In the genomic region with DNA sequence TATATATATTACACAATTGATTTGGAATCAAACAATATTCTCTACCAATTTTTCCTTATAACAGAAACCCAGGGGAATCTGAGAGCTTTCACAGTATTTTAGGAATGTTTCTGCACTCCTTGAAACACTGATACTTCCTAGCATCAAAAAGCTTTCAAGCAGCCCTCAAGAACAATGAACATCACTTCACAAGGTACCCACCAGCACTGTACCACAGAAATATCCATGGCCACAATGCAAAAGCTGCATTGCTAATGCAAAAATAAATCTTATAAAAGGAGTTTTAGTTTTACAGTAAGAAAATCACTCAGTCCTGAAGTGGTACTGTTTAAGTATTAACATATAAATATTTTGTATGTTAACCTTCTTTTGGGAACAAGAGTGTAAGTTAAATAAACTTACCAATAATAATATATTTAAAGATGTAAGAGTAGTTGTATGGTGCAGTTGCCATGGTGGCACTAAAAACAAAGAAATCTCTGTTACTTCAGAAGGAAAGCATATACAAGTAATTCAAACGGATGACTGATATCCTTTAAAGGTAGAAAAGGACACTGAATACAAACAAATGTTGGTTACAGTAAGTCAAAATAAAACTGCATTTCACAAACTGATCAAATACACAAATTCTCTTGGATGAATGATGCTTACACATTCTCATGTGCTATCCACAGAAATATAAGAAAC, we compare ENCODE assay signal across 19 cellular contexts. TPM values are rescaled to one million over a fixed set of nuclear protein-coding genes. Genes with fewer than 3 reads are reported as not detected.
DNase-seq lines count a peak whose midpoint lies in the region; ATAC-seq and TF ChIP-seq lines count a peak whose summit lies in the region.
"Had no signal": no experiment of that assay in that cellular context is flagged by ENCODE, and none has a peak within 500 bp of the region (broad histone marks: within the 10 kb centered on the region; RNA-seq: fewer than 3 reads in every experiment).

No MANE protein-coding gene starts in this region.

- CTCF ChIA-PET in activated CD8-positive, alpha-beta memory T cell treated with anti-CD3 and anti-CD28 coated beads, Interleukin-2, amount 10 ng/mL, durations not matched to agents 7 days and 5 days (lab: Charles Lee): no interaction called here

- no peak overlapping the region for H2AFZ ChIP-seq in SU-DHL-6 (ENCODE audit: low read depth, low read length, severe bottlenecking)

- H3K27ac Mint-ChIP-seq in activated CD8-positive, alpha-beta memory T cell treated with anti-CD3 and anti-CD28 coated beads, Interleukin-2, amount 10 ng/mL, durations not matched to agents 7 days and 5 days: no peak overlapping the region
- peak overlapping the region in 2 of 6 donors; percentile 6 to 24 for H3K27ac Mint-ChIP-seq in immature natural killer cell
- H3K27ac Mint-ChIP-seq: activated naive CD4-positive, alpha-beta T cell treated with anti-CD3 and anti-CD28 coated beads, Interleukin-2, amount 10 ng/mL, durations not matched to agents 7 days and 5 days had no signal

- H3K4me3 ChIP-seq in SU-DHL-6 (ENCODE audit: insufficient read depth, low read length, poor library complexity, severe bottlenecking): no peak overlapping the region
- H3K4me3 ChIP-seq: HAP-1, lower lobe of right lung had no signal

- no peaks in the 10 kb centered on the region for H3K9me2 ChIP-seq in SU-DHL-6 (replicated peaks; ENCODE audit: insufficient read depth, low read length)

- H3K4me1 Mint-ChIP-seq in activated CD8-positive, alpha-beta memory T cell treated with anti-CD3 and anti-CD28 coated beads, Interleukin-2, amount 10 ng/mL, durations not matched to agents 7 days and 5 days: peaks cover 65% of the 10 kb centered on the region
- H3K4me1 Mint-ChIP-seq in immature natural killer cell: peaks cover 83 to 100% of the 10 kb centered on the region in 2 donors

- no peaks in the 10 kb centered on the region for H3K27me3 ChIP-seq in SU-DHL-6 (ENCODE audit: low read length)

- H3K27me3 Mint-ChIP-seq in activated CD8-positive, alpha-beta memory T cell treated with anti-CD3 and anti-CD28 coated beads, Interleukin-2, amount 10 ng/mL, durations not matched to agents 7 days and 5 days: no peaks in the 10 kb centered on the region
- H3K27me3 Mint-ChIP-seq in immature natural killer cell (ENCODE audit: low read depth in 3 of 3): no peaks in the 10 kb centered on the region
- H3K27me3 Mint-ChIP-seq: activated naive CD4-positive, alpha-beta T cell treated with anti-CD3 and anti-CD28 coated beads, Interleukin-2, amount 10 ng/mL, durations not matched to agents 7 days and 5 days had no signal

- H3F3A ChIP-seq in SU-DHL-6 (ENCODE audit: insufficient read depth): peaks cover 40% of the 10 kb centered on the region; the same call in 1 of the 2 replicates

- no peak overlapping the region for H3K9ac ChIP-seq in SU-DHL-6 (ENCODE audit: low read length)

- H3K79me2 ChIP-seq in SU-DHL-6 (ENCODE audit: insufficient read depth, low read length): peaks cover 100% of the 10 kb centered on the region

- ATAC-seq in activated CD8-positive, alpha-beta memory T cell treated with anti-CD3 and anti-CD28 coated beads, Interleukin-2, amount 10 ng/mL, durations not matched to agents 7 days and 5 days: peak; percentile 14
- no peak for ATAC-seq in HG03175 (IDR thresholded peaks at IDR 0.05; ENCODE audit: unreplicated experiment)

- peaks cover 20% of the 10 kb centered on the region for H3K36me3 Mint-ChIP-seq in activated CD8-positive, alpha-beta memory T cell treated with anti-CD3 and anti-CD28 coated beads, Interleukin-2, amount 10 ng/mL, durations not matched to agents 7 days and 5 days
- H3K36me3 Mint-ChIP-seq in immature natural killer cell: no peaks in the 10 kb centered on the region

- peaks cover 29% of the 10 kb centered on the region; the same call in 1 of the 2 replicates for H3K36me3 ChIP-seq in SU-DHL-6 (ENCODE audit: low read length)
- H3K36me3 ChIP-seq: HAP-1 had no signal

- no peaks in the 10 kb centered on the region for H3K9me3 Mint-ChIP-seq in activated CD8-positive, alpha-beta memory T cell treated with anti-CD3 and anti-CD28 coated beads, Interleukin-2, amount 10 ng/mL, durations not matched to agents 7 days and 5 days (ENCODE audit: low read depth)
- no peaks in the 10 kb centered on the region for H3K9me3 Mint-ChIP-seq in immature natural killer cell
- H3K9me3 Mint-ChIP-seq: activated naive CD4-positive, alpha-beta T cell treated with anti-CD3 and anti-CD28 coated beads, Interleukin-2, amount 10 ng/mL, durations not matched to agents 7 days and 5 days had no signal

- H4K20me1 ChIP-seq in SU-DHL-6 (ENCODE audit: low read depth, low read length): peaks cover 74% of the 10 kb centered on the region

- no peak overlapping the region for H3K4me3 Mint-ChIP-seq in activated CD8-positive, alpha-beta memory T cell treated with anti-CD3 and anti-CD28 coated beads, Interleukin-2, amount 10 ng/mL, durations not matched to agents 7 days and 5 days
- H3K4me3 Mint-ChIP-seq in immature natural killer cell: peak overlapping the region in 2 of 5 donors; percentile 19 to 30
- H3K4me3 Mint-ChIP-seq: activated naive CD4-positive, alpha-beta T cell treated with anti-CD3 and anti-CD28 coated beads, Interleukin-2, amount 10 ng/mL, durations not matched to agents 7 days and 5 days had no signal

- TF ChIP-seq CTCF in SU-DHL-6 (IDR thresholded peaks at IDR 0.05; ENCODE audit: insufficient read depth, low read length, poor library complexity, severe bottlenecking): no peak

- H3K27ac ChIP-seq in SU-DHL-6 (ENCODE audit: low read depth, low read length): 0 out of 2 replicates have a peak overlapping the region, but pooled peaks have one; percentile 6
- H3K27ac ChIP-seq: lower lobe of right lung, RWPE1 had no signal

- H3K9me3 ChIP-seq in SU-DHL-6 (ENCODE audit: insufficient read depth, low read length): no peaks in the 10 kb centered on the region
- H3K9me3 ChIP-seq: Caco-2, HAP-1, lower lobe of right lung had no signal

- DNase-seq in activated CD8-positive, alpha-beta memory T cell treated with anti-CD3 and anti-CD28 coated beads, Interleukin-2, amount 10 ng/mL, durations not matched to agents 7 days and 5 days: no peak
- no peak for DNase-seq in activated CD8-positive, alpha-beta memory T cell treated with anti-CD3 and anti-CD28 coated beads, Interleukin-2, amount 50 U/mL, for 48 hours
- DNase-seq in foreskin melanocyte: peak; percentile 32
- DNase-seq in renal cortical epithelial cell (ENCODE audit: low read depth): peak; percentile 30
- DNase-seq in immature natural killer cell: no peak
- DNase-seq in NK-92 (lab: John Stamatoyannopoulos, UW; ENCODE audit: unreplicated experiment): no peak
- DNase-seq: activated naive CD4-positive, alpha-beta T cell treated with anti-CD3 and anti-CD28 coated beads, Interleukin-2, amount 10 ng/mL, durations not matched to agents 7 days and 5 days; Caco-2; foreskin fibroblast; lower lobe of right lung; MV-4-11; NCI-H2029 treated with DMSO at 0.1 percent for 48 hours; NCI-H526 treated with DMSO at 0.1 percent for 48 hours; stimulated activated CD4-positive, alpha-beta T cell treated with anti-CD3 and anti-CD28 coated beads, Interleukin-4, amount 100 ng/mL, for 4 hours; T-helper 2 cell had no signal

- peak overlapping the region; percentile 94 for H3K4me2 ChIP-seq in SU-DHL-6 (ENCODE audit: low read depth, low read length, poor library complexity, severe bottlenecking)

RNA-seq across cellular contexts. Expression of a gene that starts 8.6 kb away (rescaled TPM):
- 10 to 100 TPM; 57.6 to 71.2 TPM for total RNA-seq in activated CD8-positive, alpha-beta memory T cell treated with anti-CD3 and anti-CD28 coated beads, Interleukin-2, amount 10 ng/mL, durations not matched to agents 7 days and 5 days
- total RNA-seq in renal cortical epithelial cell: 21.5 and 55.8 TPM in 2 replicates
- polyA plus RNA-seq in immature natural killer cell: 10 to 100 TPM; 28.2 to 44.9 (median 36.0) TPM

Comparison
In these comparisons a context has a peak if more than half of its experiments do, and no peak if none do; other contexts are left out.
1. DNase-seq: peak in foreskin melanocyte (single experiment) and renal cortical epithelial cell (single experiment); none in activated CD8-positive, alpha-beta memory T cell treated with anti-CD3 and anti-CD28 coated beads, Interleukin-2, amount 10 ng/mL, durations not matched to agents 7 days and 5 days (single experiment), activated CD8-positive, alpha-beta memory T cell treated with anti-CD3 and anti-CD28 coated beads, Interleukin-2, amount 50 U/mL, for 48 hours (single experiment), immature natural killer cell (0 of 3) and NK-92 (single experiment).